Comparison of ENCODE assay signal across 8 cellular contexts in the genomic region with DNA sequence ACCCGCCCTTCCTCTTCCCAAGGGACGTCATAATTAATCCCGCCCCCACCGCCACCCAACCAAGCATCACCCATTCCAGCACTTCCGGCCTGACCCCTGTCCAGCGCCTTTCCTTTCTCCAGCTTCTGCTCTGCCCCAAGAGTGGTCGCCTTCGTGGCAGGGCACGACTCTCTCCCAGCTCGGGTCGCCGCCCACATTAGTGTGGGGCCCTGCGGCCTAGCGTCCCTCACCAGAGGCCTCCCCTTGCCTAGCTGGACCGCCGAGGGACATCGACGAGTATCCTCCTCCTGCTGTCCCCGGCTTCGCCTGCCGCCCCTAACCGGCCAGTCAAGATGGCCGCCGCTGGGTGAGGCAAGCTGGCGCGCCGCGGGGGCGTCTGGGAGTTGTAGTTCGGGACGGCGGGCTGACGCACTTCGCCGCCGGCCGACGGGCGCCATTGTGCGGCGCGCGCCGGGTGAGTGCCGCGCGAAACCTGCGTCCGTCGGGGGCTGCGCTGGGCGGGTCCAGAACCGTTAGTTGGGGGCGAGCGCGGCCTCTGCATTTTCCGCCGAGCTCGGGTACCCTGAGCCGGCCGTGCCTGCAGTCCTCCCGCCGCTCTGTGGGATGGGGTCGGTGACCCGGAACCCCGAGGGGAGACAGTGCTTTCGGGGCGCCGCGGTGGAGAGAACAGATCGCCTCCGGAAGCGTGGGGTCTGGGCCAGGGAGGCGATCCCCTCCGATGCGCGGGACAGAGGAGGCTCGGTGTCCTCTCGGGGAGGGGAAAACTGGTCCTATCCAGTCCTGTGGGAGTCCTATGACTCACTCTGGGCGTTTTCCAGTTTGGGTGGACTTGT. TPM values are rescaled to one million over a fixed set of nuclear protein-coding genes. Genes with fewer than 3 reads are reported as not detected.
DNase-seq lines count a peak whose midpoint lies in the region; ATAC-seq and TF ChIP-seq lines count a peak whose summit lies in the region.

A gene (plus strand): TSS at position 73 of the 833 bp plus-strand sequence. CDS start 905 bp downstream, outside the sequence.

- H3K4me3 Mint-ChIP-seq in GM23338 (peak within 1 kb of the TSS; percentile 95), neural progenitor cell (peak within 1 kb of the TSS; percentile 92)

- DNase-seq in EL (peak; percentile 94), GM23338 (ENCODE audit: low spot score) (peak; percentile 97), LHCN-M2 (ENCODE audit: low read depth) (peak; percentile 78), SHP77 treated with DMSO at 0.1 percent for 48 hours (lab: John Stamatoyannopoulos, UW) (peak; percentile 79), activated gamma-delta T cell treated with Interleukin-2 at 50 U/mL for 16 hours (peak; percentile 89), foreskin fibroblast (peak; percentile 93 to 97), neural progenitor cell (ENCODE audit: low spot score) (peak; percentile 98)

- H3F3A ChIP-seq in GM23338 (replicated peaks; ENCODE audit: low read depth), result no peaks in the 10 kb centered on the region
- H3F3A ChIP-seq in neural progenitor cell (ENCODE audit: low read depth), result peaks cover 14% of the 10 kb centered on the region

- ATAC-seq in GM23338, result peak; percentile 91

- H3K36me3 ChIP-seq in GM23338 (ENCODE audit: insufficient read depth) (peaks cover 12% of the 10 kb centered on the region; the same call in 1 of the 2 replicates), neural progenitor cell (peaks cover 39% of the 10 kb centered on the region), stomach smooth muscle (ENCODE audit: control insufficient read depth in 2 of 2, insufficient read depth in 2 of 2, low read length in 2 of 2) (peaks cover 28 to 30% of the 10 kb centered on the region in 2 donors)

- H3K79me2 ChIP-seq in GM23338 (replicated peaks; ENCODE audit: insufficient read depth) (peaks cover 37% of the 10 kb centered on the region), neural progenitor cell (ENCODE audit: low read depth) (peaks cover 49% of the 10 kb centered on the region)

- H3K27me3 ChIP-seq in GM23338 (ENCODE audit: insufficient read depth) (no peaks in the 10 kb centered on the region), neural progenitor cell (no peaks in the 10 kb centered on the region), stomach smooth muscle (ENCODE audit: control insufficient read depth in 1 of 2, insufficient read depth in 2 of 2, low read length in 2 of 2) (no peaks in the 10 kb centered on the region)

- peaks cover 7% of the 10 kb centered on the region for H3K4me1 Mint-ChIP-seq in GM23338
- peaks cover 8% of the 10 kb centered on the region for H3K4me1 Mint-ChIP-seq in neural progenitor cell

- H3K9me3 Mint-ChIP-seq in GM23338, result peaks cover 82% of the 10 kb centered on the region
- H3K9me3 Mint-ChIP-seq in neural progenitor cell, result peaks cover 86% of the 10 kb centered on the region

- H4K20me1 ChIP-seq in GM23338 (replicated peaks; ENCODE audit: insufficient read depth) (no peaks in the 10 kb centered on the region; the same call in 1 of the 2 replicates), neural progenitor cell (ENCODE audit: low read depth) (no peaks in the 10 kb centered on the region)

- H3K4me3 ChIP-seq in GM23338, result peak within 1 kb of the TSS; percentile 96
- peak within 1 kb of the TSS; percentile 83 to 94 for H3K4me3 ChIP-seq in foreskin fibroblast (ENCODE audit: low read depth in 1 of 2, low read length in 2 of 2)
- peak within 1 kb of the TSS; percentile 96 for H3K4me3 ChIP-seq in neural progenitor cell
- peak within 1 kb of the TSS; percentile 78 to 95 for H3K4me3 ChIP-seq in stomach smooth muscle (ENCODE audit: low read length in 2 of 2)

- peak within 1 kb of the TSS; percentile 91 for H3K9ac ChIP-seq in neural progenitor cell
- peak within 1 kb of the TSS; percentile 66 to 96 for H3K9ac ChIP-seq in stomach smooth muscle (ENCODE audit: low read length in 2 of 2)

- H2AFZ ChIP-seq in GM23338, result peak within 1 kb of the TSS; percentile 93
- H2AFZ ChIP-seq in neural progenitor cell (replicated peaks), result peak within 1 kb of the TSS; percentile 99

- peaks cover 14% of the 10 kb centered on the region for H3K9me2 ChIP-seq in GM23338 (ENCODE audit: insufficient read depth)

- H3K9me3 ChIP-seq in neural progenitor cell (ENCODE audit: low read depth) (peaks cover 37% of the 10 kb centered on the region), stomach smooth muscle (ENCODE audit: control insufficient read depth in 2 of 2, low read length in 2 of 2) (peaks cover 33 to 73% of the 10 kb centered on the region in 2 donors)

- H3K4me2 ChIP-seq in GM23338 (peak within 1 kb of the TSS; percentile 97), neural progenitor cell (peak within 1 kb of the TSS; percentile 94)

- TF ChIP-seq CTCF in GM23338 (conservative IDR thresholded peaks at IDR 0.05; ENCODE audit: low read depth in 2 of 2), result no peak
- TF ChIP-seq CTCF in foreskin fibroblast (IDR thresholded peaks at IDR 0.05; ENCODE audit: low read depth, low read length), result no peak
- TF ChIP-seq CTCF in neural progenitor cell (IDR thresholded peaks at IDR 0.05), result no peak

- H3K27ac Mint-ChIP-seq in GM23338 (peak within 1 kb of the TSS; percentile 99), neural progenitor cell (peak within 1 kb of the TSS; percentile 99)

- H3K4me1 ChIP-seq in GM23338 (ENCODE audit: insufficient read depth) (0 out of 2 replicates have a peak, but pooled peaks cover 4% of the 10 kb centered on the region), neural progenitor cell (no peaks in the 10 kb centered on the region), stomach smooth muscle (ENCODE audit: control insufficient read depth, insufficient read depth, low read length) (peaks cover 14% of the 10 kb centered on the region)

- peaks cover 77% of the 10 kb centered on the region for H3K36me3 Mint-ChIP-seq in GM23338 (ENCODE audit: low read depth)
- H3K36me3 Mint-ChIP-seq in neural progenitor cell, result peaks cover 52% of the 10 kb centered on the region

- H3K27me3 Mint-ChIP-seq in GM23338 (ENCODE audit: insufficient read depth, low read depth, poor library complexity) (peaks cover 1% of the 10 kb centered on the region), neural progenitor cell (ENCODE audit: insufficient read depth, low read depth) (peaks cover 14% of the 10 kb centered on the region)

- peak within 1 kb of the TSS; percentile 95 for H3K27ac ChIP-seq in GM23338 (ENCODE audit: low read depth)
- peak within 1 kb of the TSS; percentile 99 for H3K27ac ChIP-seq in neural progenitor cell
- peak within 1 kb of the TSS; percentile 91 for H3K27ac ChIP-seq in stomach smooth muscle (ENCODE audit: low read length)

TF ChIP-seq in GM23338, 12 proteins besides CTCF, POLR2A, EP300 and RAD21:
- TF ChIP-seq POLR2AphosphoS5 (IDR thresholded peaks at IDR 0.05; ENCODE audit: low read depth) (peak; percentile 96), ZNF331 (CRISPR knock-in tag; IDR thresholded peaks at IDR 0.05; ENCODE audit: low read depth) (no peak), ZNF114 (CRISPR knock-in tag; IDR thresholded peaks at IDR 0.05) (no peak), CREB1 (CRISPR knock-in tag; IDR thresholded peaks at IDR 0.05; ENCODE audit: low read depth) (peak; percentile 65), EZH2 (IDR thresholded peaks at IDR 0.05; ENCODE audit: low read depth, unreplicated experiment) (no peak), JUNB (IDR thresholded peaks at IDR 0.05; ENCODE audit: unreplicated experiment) (no peak)
- TF ChIP-seq, protein P1, sequence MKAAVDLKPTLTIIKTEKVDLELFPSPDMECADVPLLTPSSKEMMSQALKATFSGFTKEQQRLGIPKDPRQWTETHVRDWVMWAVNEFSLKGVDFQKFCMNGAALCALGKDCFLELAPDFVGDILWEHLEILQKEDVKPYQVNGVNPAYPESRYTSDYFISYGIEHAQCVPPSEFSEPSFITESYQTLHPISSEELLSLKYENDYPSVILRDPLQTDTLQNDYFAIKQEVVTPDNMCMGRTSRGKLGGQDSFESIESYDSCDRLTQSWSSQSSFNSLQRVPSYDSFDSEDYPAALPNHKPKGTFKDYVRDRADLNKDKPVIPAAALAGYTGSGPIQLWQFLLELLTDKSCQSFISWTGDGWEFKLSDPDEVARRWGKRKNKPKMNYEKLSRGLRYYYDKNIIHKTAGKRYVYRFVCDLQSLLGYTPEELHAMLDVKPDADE (IDR thresholded peaks at IDR 0.05), result peak; percentile 92
- TF ChIP-seq, protein P2, sequence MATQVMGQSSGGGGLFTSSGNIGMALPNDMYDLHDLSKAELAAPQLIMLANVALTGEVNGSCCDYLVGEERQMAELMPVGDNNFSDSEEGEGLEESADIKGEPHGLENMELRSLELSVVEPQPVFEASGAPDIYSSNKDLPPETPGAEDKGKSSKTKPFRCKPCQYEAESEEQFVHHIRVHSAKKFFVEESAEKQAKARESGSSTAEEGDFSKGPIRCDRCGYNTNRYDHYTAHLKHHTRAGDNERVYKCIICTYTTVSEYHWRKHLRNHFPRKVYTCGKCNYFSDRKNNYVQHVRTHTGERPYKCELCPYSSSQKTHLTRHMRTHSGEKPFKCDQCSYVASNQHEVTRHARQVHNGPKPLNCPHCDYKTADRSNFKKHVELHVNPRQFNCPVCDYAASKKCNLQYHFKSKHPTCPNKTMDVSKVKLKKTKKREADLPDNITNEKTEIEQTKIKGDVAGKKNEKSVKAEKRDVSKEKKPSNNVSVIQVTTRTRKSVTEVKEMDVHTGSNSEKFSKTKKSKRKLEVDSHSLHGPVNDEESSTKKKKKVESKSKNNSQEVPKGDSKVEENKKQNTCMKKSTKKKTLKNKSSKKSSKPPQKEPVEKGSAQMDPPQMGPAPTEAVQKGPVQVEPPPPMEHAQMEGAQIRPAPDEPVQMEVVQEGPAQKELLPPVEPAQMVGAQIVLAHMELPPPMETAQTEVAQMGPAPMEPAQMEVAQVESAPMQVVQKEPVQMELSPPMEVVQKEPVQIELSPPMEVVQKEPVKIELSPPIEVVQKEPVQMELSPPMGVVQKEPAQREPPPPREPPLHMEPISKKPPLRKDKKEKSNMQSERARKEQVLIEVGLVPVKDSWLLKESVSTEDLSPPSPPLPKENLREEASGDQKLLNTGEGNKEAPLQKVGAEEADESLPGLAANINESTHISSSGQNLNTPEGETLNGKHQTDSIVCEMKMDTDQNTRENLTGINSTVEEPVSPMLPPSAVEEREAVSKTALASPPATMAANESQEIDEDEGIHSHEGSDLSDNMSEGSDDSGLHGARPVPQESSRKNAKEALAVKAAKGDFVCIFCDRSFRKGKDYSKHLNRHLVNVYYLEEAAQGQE (IDR thresholded peaks at IDR 0.05; ENCODE audit: unreplicated experiment), result peak; percentile 49

RNA-seq across cellular contexts. Expression of the gene that starts here (rescaled TPM):
- 31.2 and 40.0 TPM in 2 replicates for total RNA-seq in GM23338 (2014; rRNA removed; shearing (Covaris generic))
- 17.5 and 19.9 TPM in 2 replicates for polyA plus RNA-seq in GM23338 (2016; fragmentation: Nextera tagmentation; extraction: Ambion mirVana)
- 12.2 and 12.7 TPM in 2 replicates for total RNA-seq in LHCN-M2 (2014; rRNA removed)
- 7.6 TPM for polyA plus RNA-seq in LHCN-M2 (2012)
- 39.3 and 43.0 TPM in 2 replicates for total RNA-seq in neural progenitor cell (ENCODE audit: low replicate concordance)

Comparison
In these comparisons a context has a peak if more than half of its experiments do, and no peak if none do; other contexts are left out.
1. Peak in every context shown above with its lines: DNase-seq, ATAC-seq, H3K4me3 ChIP-seq and H3K27ac ChIP-seq.